ENCODE assay signal across 14 cellular contexts in the genomic region with DNA sequence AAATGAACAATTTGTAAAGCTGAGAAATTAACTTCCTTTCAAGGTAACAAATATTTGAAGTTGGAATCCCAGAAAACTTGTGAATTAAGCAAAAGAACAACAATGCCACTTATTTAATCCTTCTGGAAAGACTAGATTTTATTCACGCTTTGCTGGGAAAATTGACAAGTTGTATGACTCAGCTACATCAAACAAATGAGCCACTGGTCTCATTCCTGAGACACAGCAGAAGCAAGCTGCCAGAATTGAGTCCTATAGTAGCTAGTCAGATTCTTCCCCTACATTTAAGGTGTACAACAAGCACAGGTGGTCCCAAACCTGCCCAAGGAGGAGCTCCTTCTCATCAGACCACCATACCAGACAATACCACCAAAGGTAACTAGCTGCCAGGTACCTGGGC.
DNase-seq lines count a peak whose midpoint lies in the region; ATAC-seq, FAIRE-seq and TF ChIP-seq lines count a peak whose summit lies in the region.
"Had no signal": no experiment of that assay in that cellular context is flagged by ENCODE, and none has a peak within 500 bp of the region (broad histone marks: within the 10 kb centered on the region; RNA-seq: fewer than 3 reads in every experiment).

No MANE protein-coding gene starts in this region.

- no peaks in the 10 kb centered on the region for H4K20me1 ChIP-seq in endothelial cell of umbilical vein (replicated peaks; ENCODE audit: control insufficient read depth, extremely low read depth, insufficient read depth, low read length)

- ATAC-seq in HG03439 (IDR thresholded peaks at IDR 0.05; ENCODE audit: unreplicated experiment) = no peak
- ATAC-seq in omental fat pad (ENCODE audit: low FRiP score) = no peak
- ATAC-seq: upper lobe of right lung had no signal

- TF ChIP-seq POLR2A in endothelial cell of umbilical vein (IDR thresholded peaks at IDR 0.05; ENCODE audit: low read depth, low read length) = no peak

- no TSS peak for BruUV-seq in endothelial cell of umbilical vein (replicated peaks; lab: Mats Ljungman, UMichigan)

- no peaks in the 10 kb centered on the region for H3K4me1 ChIP-seq in endothelial cell of umbilical vein (ENCODE audit: control insufficient read depth, extremely low read depth, insufficient read depth, low read length)
- H3K4me1 ChIP-seq: right lobe of liver, upper lobe of right lung had no signal

- no peaks in the 10 kb centered on the region for H3K9me3 ChIP-seq in endothelial cell of umbilical vein (replicated peaks; ENCODE audit: control insufficient read depth, insufficient read depth, low read length)
- H3K9me3 ChIP-seq: heart left ventricle, right lobe of liver, upper lobe of right lung had no signal

- TF ChIP-seq CTCF in endothelial cell of umbilical vein (IDR thresholded peaks at IDR 0.05; ENCODE audit: extremely low read depth in 1 of 2, insufficient read depth in 1 of 2, low read depth in 1 of 2, low read length in 2 of 2) (no peak), omental fat pad (IDR thresholded peaks at IDR 0.05) (no peak)

- H3K27me3 ChIP-seq in endothelial cell of umbilical vein (ENCODE audit: control insufficient read depth in 2 of 2, insufficient read depth in 2 of 2, low read length in 2 of 2) = no peaks in the 10 kb centered on the region
- H3K27me3 ChIP-seq: heart left ventricle, right lobe of liver, upper lobe of right lung had no signal

- H3K4me2 ChIP-seq in endothelial cell of umbilical vein (ENCODE audit: insufficient read depth, low read length) = no peak overlapping the region

- H3K9me1 ChIP-seq in endothelial cell of umbilical vein (replicated peaks; ENCODE audit: control insufficient read depth, extremely low read depth, insufficient read depth, low read length) = no peaks in the 10 kb centered on the region

- dilution Hi-C loops in endothelial cell of umbilical vein (cut with MboI; ENCODE audit: extremely low pct_ligation_motif_present, low sequenced_read_pairs) = no loop called here

- H3K4me3 ChIP-seq in endothelial cell of umbilical vein (replicated peaks in 1 of 3; ENCODE audit: insufficient read depth in 1 of 3, low read depth in 1 of 3, low read length in 3 of 3) = no peak overlapping the region
- H3K4me3 ChIP-seq: heart left ventricle, right lobe of liver, upper lobe of right lung had no signal

- peak; percentile 71 for DNase-seq in Ammon's horn (ENCODE audit: low spot score)
- DNase-seq in NCI-H226 = peak; percentile 7
- peak; percentile 24 for DNase-seq in endothelial cell of umbilical vein (ENCODE audit: low read depth, low spot score)
- DNase-seq in middle frontal gyrus (ENCODE audit: extremely low spot score, low spot score) = peak; percentile 55
- DNase-seq in activated CD4-positive, alpha-beta T cell treated with anti-CD3 and anti-CD28 coated beads, Interleukin-2, amount 50 U/mL, for 1 hour = no peak
- no peak for DNase-seq in ecto neural progenitor cell (ENCODE audit: low spot score)
- DNase-seq in omental fat pad (ENCODE audit: low spot score) = no peak
- DNase-seq: CD4-positive, CD25-positive, alpha-beta regulatory T cell; heart left ventricle; Karpas-422; right lobe of liver; SHP77; upper lobe of right lung had no signal

- CTCF ChIA-PET in endothelial cell of umbilical vein (lab: Charles Lee) = interaction anchor here (0.9 to 2.2 kb wide), 8 partner anchors 9 to 969 kb away, joined by 3 to 11 read pairs (median 5); no protein-coding TSS in a partner anchor

- H3K9ac ChIP-seq in endothelial cell of umbilical vein (replicated peaks; ENCODE audit: extremely low read depth, insufficient read depth, low read length) = no peak overlapping the region

- H3K27ac ChIP-seq in endothelial cell of umbilical vein (ENCODE audit: insufficient read depth, low read depth, low read length) = no peak overlapping the region
- H3K27ac ChIP-seq: heart left ventricle, right lobe of liver, upper lobe of right lung had no signal

- H2AFZ ChIP-seq in endothelial cell of umbilical vein (ENCODE audit: low read depth, low read length) = no peak overlapping the region

- intact Hi-C loops in endothelial cell of umbilical vein (cut with micrococcal nuclease) = no loop called here

- FAIRE-seq in endothelial cell of umbilical vein (lab: Jason Lieb, UNC) = no peak

- POLR2A ChIA-PET in endothelial cell of umbilical vein (lab: Charles Lee) = no interaction called here

- no peaks in the 10 kb centered on the region for H3K36me3 ChIP-seq in endothelial cell of umbilical vein (ENCODE audit: control insufficient read depth in 2 of 2, extremely low read depth in 1 of 2, insufficient read depth in 2 of 2, low read length in 2 of 2)
- H3K36me3 ChIP-seq: heart left ventricle, right lobe of liver, upper lobe of right lung had no signal

- peaks cover 14% of the 10 kb centered on the region for H3K79me2 ChIP-seq in endothelial cell of umbilical vein (ENCODE audit: control insufficient read depth, insufficient read depth, low read length)

TF ChIP-seq in endothelial cell of umbilical vein, 7 proteins besides CTCF, POLR2A, EP300 and RAD21:
- TF ChIP-seq, protein P1, sequence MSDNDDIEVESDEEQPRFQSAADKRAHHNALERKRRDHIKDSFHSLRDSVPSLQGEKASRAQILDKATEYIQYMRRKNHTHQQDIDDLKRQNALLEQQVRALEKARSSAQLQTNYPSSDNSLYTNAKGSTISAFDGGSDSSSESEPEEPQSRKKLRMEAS (IDR thresholded peaks at IDR 0.05; ENCODE audit: insufficient read depth, insufficient read length) = no peak
- TF ChIP-seq GATA2 (IDR thresholded peaks at IDR 0.05; ENCODE audit: insufficient read depth, insufficient read length, low read depth, low read length) (no peak), MYC (IDR thresholded peaks at IDR 0.05; ENCODE audit: low read depth, low read length) (no peak), JUN (IDR thresholded peaks at IDR 0.05; ENCODE audit: borderline replicate concordance, insufficient read depth, insufficient read length, low read depth) (no peak), FOS (IDR thresholded peaks at IDR 0.05; ENCODE audit: borderline replicate concordance, insufficient read depth, low read length) (peak; percentile 47), EZH2 (IDR thresholded peaks at IDR 0.05; ENCODE audit: borderline replicate concordance, low read depth, low read length, severe bottlenecking) (no peak), POLR2AphosphoS5 (IDR thresholded peaks at IDR 0.05; ENCODE audit: insufficient read depth, low read depth, low read length) (no peak)

Comparison
In these comparisons a context has a peak if more than half of its experiments do, and no peak if none do; other contexts are left out.
1. DNase-seq: peak in Ammon's horn (single experiment), NCI-H226 (single experiment), endothelial cell of umbilical vein (single experiment) and middle frontal gyrus (single experiment); none in activated CD4-positive, alpha-beta T cell treated with anti-CD3 and anti-CD28 coated beads, Interleukin-2, amount 50 U/mL, for 1 hour (single experiment), ecto neural progenitor cell (single experiment) and omental fat pad (single experiment).